Comparison of ENCODE assay signal across 28 cellular contexts in the genomic region with DNA sequence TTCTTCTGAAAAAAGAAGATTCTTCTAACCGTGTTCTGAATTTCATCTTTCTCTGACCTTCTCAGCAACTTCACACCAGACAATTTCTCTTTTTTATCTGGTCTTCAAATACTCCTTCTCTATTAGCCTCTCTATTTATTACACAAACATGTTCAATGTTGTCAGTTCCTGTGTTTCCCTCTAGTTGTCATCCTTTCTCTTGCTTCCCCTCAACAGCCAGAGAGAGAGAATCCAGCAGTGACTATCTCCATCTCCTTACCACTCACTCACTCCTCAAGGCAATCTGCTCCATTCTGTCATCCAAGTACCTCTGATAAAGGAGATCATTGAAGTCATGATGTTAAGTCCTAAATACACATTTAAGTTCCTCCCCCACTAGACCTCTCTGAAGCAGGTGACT.
"Had no signal": no experiment of that assay in that cellular context is flagged by ENCODE, and none has a peak within 500 bp of the region (broad histone marks: within the 10 kb centered on the region; RNA-seq: fewer than 3 reads in every experiment).

No MANE protein-coding gene starts in this region.

- H3K27me3 ChIP-seq: adrenal gland, gastroesophageal sphincter, thyroid gland, upper lobe of right lung had no signal

- H3K27ac ChIP-seq: adrenal gland, gastroesophageal sphincter, parathyroid adenoma, thyroid gland, upper lobe of right lung had no signal

- H3K79me2 ChIP-seq: parathyroid adenoma had no signal

- H3K9ac ChIP-seq: parathyroid adenoma had no signal

- H3K9me3 Mint-ChIP-seq: activated T-cell treated with anti-CD3 and anti-CD28 coated beads, Interleukin-2, amount 50 U/mL, for 24 hours; activated T-helper 2 cell treated with anti-CD3 and anti-CD28 coated beads, Interferon-gamma antibody, Interleukin-2, Interleukin-4, amounts not matched to agents 10 μg/mL and 5 μg/mL and 100 μg/mL, durations not matched to agents 14 hours and 24 hours and 36 hours had no signal

- ATAC-seq: activated CD4-positive, alpha-beta T cell treated with anti-CD3 and anti-CD28 coated beads for 36 hours; esophagus mucosa; gastroesophageal sphincter; left ventricle myocardium superior; right cardiac atrium; upper lobe of right lung; WTC11 had no signal

- H2AFZ ChIP-seq: parathyroid adenoma had no signal

- H3K4me1 Mint-ChIP-seq: activated CD4-positive, alpha-beta T cell treated with anti-CD3 and anti-CD28 coated beads for 36 hours; memory B cell had no signal

- H3K4me3 ChIP-seq: adrenal gland, gastroesophageal sphincter, thyroid gland, upper lobe of right lung had no signal

- H3K4me3 Mint-ChIP-seq: activated CD4-positive, alpha-beta T cell treated with anti-CD3 and anti-CD28 coated beads for 36 hours; activated naive CD8-positive, alpha-beta T cell; activated T-cell treated with anti-CD3 and anti-CD28 coated beads, Interleukin-2, amount 50 U/mL, for 24 hours; memory B cell; nephron; stimulated activated naive CD8-positive, alpha-beta T cell treated with anti-CD3 and anti-CD28 coated beads, Interleukin-15, Interleukin-2, amounts not matched to agents 100 ng/mL and 50 ng/mL, for 24 hours; WTC11 had no signal

- H3K36me3 Mint-ChIP-seq: activated naive CD8-positive, alpha-beta T cell; memory B cell; WTC11 had no signal

- H3K27ac Mint-ChIP-seq: activated CD4-positive, alpha-beta T cell treated with anti-CD3 and anti-CD28 coated beads for 36 hours; activated naive CD8-positive, alpha-beta T cell; activated T-cell treated with anti-CD3 and anti-CD28 coated beads, Interleukin-2, amount 50 U/mL, for 24 hours; activated T-helper 2 cell treated with anti-CD3 and anti-CD28 coated beads, Interferon-gamma antibody, Interleukin-2, Interleukin-4, amounts not matched to agents 10 μg/mL and 5 μg/mL and 100 μg/mL, durations not matched to agents 14 hours and 24 hours and 36 hours; memory B cell; nephron; stimulated activated naive CD8-positive, alpha-beta T cell treated with anti-CD3 and anti-CD28 coated beads, Interleukin-15, Interleukin-2, amounts not matched to agents 100 ng/mL and 50 ng/mL, for 24 hours; WTC11 had no signal

- H3K36me3 ChIP-seq: adrenal gland, gastroesophageal sphincter, thyroid gland, upper lobe of right lung had no signal

- H3K4me1 ChIP-seq: adrenal gland, gastroesophageal sphincter, parathyroid adenoma, thyroid gland, upper lobe of right lung had no signal

- H3K27me3 Mint-ChIP-seq: activated CD4-positive, alpha-beta T cell treated with anti-CD3 and anti-CD28 coated beads for 36 hours; activated naive CD8-positive, alpha-beta T cell; activated T-cell treated with anti-CD3 and anti-CD28 coated beads, Interleukin-2, amount 50 U/mL, for 24 hours; memory B cell; stimulated activated naive CD8-positive, alpha-beta T cell treated with anti-CD3 and anti-CD28 coated beads, Interleukin-15, Interleukin-2, amounts not matched to agents 100 ng/mL and 50 ng/mL, for 24 hours had no signal

- H3K9me3 ChIP-seq: adrenal gland, gastroesophageal sphincter, thyroid gland, upper lobe of right lung had no signal

- DNase-seq: activated CD4-positive, alpha-beta T cell treated with anti-CD3 and anti-CD28 coated beads for 36 hours; activated CD4-positive, alpha-beta T cell treated with anti-CD3 and anti-CD28 coated beads, Interleukin-2, amount 50 U/mL, for 4 hours; activated CD8-positive, alpha-beta memory T cell treated with anti-CD3 and anti-CD28 coated beads for 24 hours; activated CD8-positive, alpha-beta memory T cell treated with anti-CD3 and anti-CD28 coated beads, Interleukin-2, amount 50 U/mL, for 4 hours; activated naive CD4-positive, alpha-beta T cell; activated T-cell treated with anti-CD3 and anti-CD28 coated beads, Interleukin-2, amount 50 U/mL, for 24 hours; adrenal gland; central memory CD4-positive, alpha-beta T cell; dermis blood vessel endothelial cell; effector CD8-positive, alpha-beta T cell; head of caudate nucleus; left ventricle myocardium superior; right cardiac atrium; stimulated activated CD4-positive, alpha-beta T cell treated with anti-CD3 and anti-CD28 coated beads, Interleukin-12 subunit alpha, Interleukin-12 subunit beta, amount 100 ng/mL, for 4 hours; stimulated activated CD4-positive, alpha-beta T cell treated with anti-CD3 and anti-CD28 coated beads, Interleukin-4, amount 100 ng/mL, for 4 hours; substantia nigra; T1000; thyroid gland; upper lobe of right lung had no signal
